21 cellular contexts compared by ENCODE assay signal in genomic region chr11:20035375-20035700, GRCh38.
DNase-seq lines count a peak whose midpoint lies in the region; ATAC-seq and TF ChIP-seq lines count a peak whose summit lies in the region.
"Had no signal": no experiment of that assay in that cellular context is flagged by ENCODE, and none has a peak within 500 bp of the region (broad histone marks: within the 10 kb centered on the region; RNA-seq: fewer than 3 reads in every experiment).

No MANE protein-coding gene starts in this region.

- TF ChIP-seq CTCF in PC-3 (conservative IDR thresholded peaks at IDR 0.05; ENCODE audit: low read depth, low read length) (no peak), nephron progenitor cell (IDR thresholded peaks at IDR 0.05) (no peak)

- ATAC-seq in PC-3 (no peak), esophagus mucosa (no peak), GM18858 (IDR thresholded peaks at IDR 0.05; ENCODE audit: unreplicated experiment) (no peak)
- ATAC-seq: activated T-cell treated with anti-CD3 and anti-CD28 coated beads, Interleukin-2, amount 50 U/mL, for 4 hours; lower lobe of right lung; T-cell had no signal

- POLR2A ChIA-PET in PC-3 (lab: Charles Lee; ENCODE audit: unreplicated experiment): no interaction called here

- H3K27ac ChIP-seq in ACC112 (ENCODE audit: low read depth, low read length): peak overlapping the region; percentile 98
- H3K27ac ChIP-seq in PC-3 (ENCODE audit: low read length): peak overlapping the region; percentile 83
- peak overlapping the region; percentile 9 to 57 for H3K27ac ChIP-seq in esophagus (ENCODE audit: low read depth in 2 of 2, low read length in 1 of 2)
- H3K27ac ChIP-seq: KMS-11, lower lobe of right lung had no signal

- H3K4me1 ChIP-seq in ACC112 (ENCODE audit: control insufficient read depth, insufficient read depth, low read length, unreplicated experiment) (peaks cover 41% of the 10 kb centered on the region), PC-3 (ENCODE audit: insufficient read depth, low read length) (peaks cover 41% of the 10 kb centered on the region), esophagus (ENCODE audit: control insufficient read depth in 2 of 2, insufficient read depth in 2 of 2, low read length in 1 of 2) (peaks cover 5 to 15% of the 10 kb centered on the region in 2 donors)
- H3K4me1 ChIP-seq: adrenal gland, HAP-1, lower lobe of right lung had no signal

- H3K4me1 Mint-ChIP-seq in nephron progenitor cell: peaks cover 95% of the 10 kb centered on the region
- H3K4me1 Mint-ChIP-seq: T-cell had no signal

- H4K20me1 ChIP-seq in PC-3 (ENCODE audit: low read length): no peaks in the 10 kb centered on the region

- no peak overlapping the region for H2AFZ ChIP-seq in ACC112 (ENCODE audit: low read length, unreplicated experiment)
- H2AFZ ChIP-seq in PC-3 (ENCODE audit: low read length): no peak overlapping the region

- H3K9ac ChIP-seq in PC-3 (ENCODE audit: low read length): peak overlapping the region; percentile 45; the same call in 1 of the 2 replicates
- H3K9ac ChIP-seq: KMS-11 had no signal

- H3K36me3 ChIP-seq in ACC112 (ENCODE audit: insufficient read depth, low read length) (peaks cover 32% of the 10 kb centered on the region), PC-3 (ENCODE audit: low read depth, low read length) (peaks cover 6% of the 10 kb centered on the region; the same call in 1 of the 2 replicates), esophagus (ENCODE audit: control insufficient read depth in 2 of 2, insufficient read depth in 2 of 2, low read length in 1 of 2) (peaks cover 0 to 17% of the 10 kb centered on the region in 2 donors)
- H3K36me3 ChIP-seq: adrenal gland, HAP-1 had no signal

- intact Hi-C loops in PC-3 (cut with micrococcal nuclease): loop anchor here (5.0 to 10.0 kb wide), 3 partner anchors 37 to 81 kb away; no protein-coding TSS in a partner anchor

- no peak overlapping the region for H3K4me3 ChIP-seq in ACC112 (ENCODE audit: low read depth, low read length)
- no peak overlapping the region for H3K4me3 ChIP-seq in PC-3 (ENCODE audit: low read length)
- no peak overlapping the region for H3K4me3 ChIP-seq in esophagus (ENCODE audit: low read depth in 1 of 2, low read length in 2 of 2)
- H3K4me3 ChIP-seq: adrenal gland, HAP-1, lower lobe of right lung had no signal

- H3K9me3 ChIP-seq in PC-3 (ENCODE audit: low read length): no peaks in the 10 kb centered on the region
- H3K9me3 ChIP-seq in esophagus (ENCODE audit: control insufficient read depth in 2 of 2, insufficient read depth in 1 of 2, low read depth in 1 of 2, low read length in 1 of 2): no peaks in the 10 kb centered on the region
- H3K9me3 ChIP-seq: adrenal gland, HAP-1, lower lobe of right lung had no signal

- peak overlapping the region; percentile 62 for H3K27ac Mint-ChIP-seq in nephron progenitor cell
- H3K27ac Mint-ChIP-seq: dendritic cell treated with granulocyte-macrophage colony-stimulating factor and Interleukin-4, amounts not matched to agents 40 ng/mL and 50 ng/mL, for 4 days; T-cell had no signal

- no peaks in the 10 kb centered on the region for H3F3A ChIP-seq in PC-3 (ENCODE audit: low read length, unreplicated experiment)

- CTCF ChIA-PET in PC-3 (lab: Charles Lee): no interaction called here

- no peaks in the 10 kb centered on the region for H3K27me3 Mint-ChIP-seq in nephron progenitor cell (ENCODE audit: low read depth, poor library complexity)

- 92 to 94% methylated on average over 7 of the region's 7 CpGs for WGBS in esophagus, 2 donors

- H3K27me3 ChIP-seq in ACC112 (ENCODE audit: insufficient read depth, low read length): no peaks in the 10 kb centered on the region
- H3K27me3 ChIP-seq in PC-3 (ENCODE audit: low read length): no peaks in the 10 kb centered on the region
- H3K27me3 ChIP-seq in esophagus (ENCODE audit: control insufficient read depth in 1 of 2, insufficient read depth in 2 of 2, low read length in 2 of 2): no peaks in the 10 kb centered on the region
- H3K27me3 ChIP-seq: adrenal gland had no signal

- DNase-seq in PC-3 (no peak), nephron progenitor cell (no peak), NCI-H2227 (lab: John Stamatoyannopoulos, UW; ENCODE audit: unreplicated experiment) (no peak), DMS 273 treated with DMSO at 0.1 percent for 48 hours (lab: John Stamatoyannopoulos, UW) (no peak)
- DNase-seq: activated CD4-positive, alpha-beta T cell treated with anti-CD3 and anti-CD28 coated beads for 1 hour; activated naive CD4-positive, alpha-beta T cell; activated T-cell treated with anti-CD3 and anti-CD28 coated beads, Interleukin-2, amount 50 U/mL, for 4 hours; lower lobe of right lung; NCI-H2171 treated with DMSO at 0.1 percent for 48 hours; NCI-H526; occipital lobe; stimulated activated CD4-positive, alpha-beta T cell treated with anti-CD3 and anti-CD28 coated beads, Interleukin-15, amount 100 ng/mL, for 24 hours; T-cell had no signal

- no peaks in the 10 kb centered on the region for H3K9me3 Mint-ChIP-seq in nephron progenitor cell
- H3K9me3 Mint-ChIP-seq: activated T-cell treated with anti-CD3 and anti-CD28 coated beads, Interleukin-2, amount 50 U/mL, for 4 hours; dendritic cell treated with granulocyte-macrophage colony-stimulating factor and Interleukin-4, amounts not matched to agents 40 ng/mL and 50 ng/mL, for 4 days; T-cell had no signal

- H3K9me2 ChIP-seq in PC-3 (replicated peaks; ENCODE audit: low read length): no peaks in the 10 kb centered on the region

- H3K36me3 Mint-ChIP-seq in nephron progenitor cell (ENCODE audit: low read depth): peaks cover 24% of the 10 kb centered on the region
- H3K36me3 Mint-ChIP-seq: T-cell had no signal

- H3K4me3 Mint-ChIP-seq in nephron progenitor cell: peak overlapping the region; percentile 56
- H3K4me3 Mint-ChIP-seq: activated T-cell treated with anti-CD3 and anti-CD28 coated beads, Interleukin-2, amount 50 U/mL, for 4 hours; dendritic cell treated with granulocyte-macrophage colony-stimulating factor and Interleukin-4, amounts not matched to agents 40 ng/mL and 50 ng/mL, for 4 days; T-cell had no signal

- H3K4me2 ChIP-seq in PC-3 (ENCODE audit: low read length): peak overlapping the region; percentile 27; the same call in 1 of the 2 replicates
- H3K4me2 ChIP-seq: KMS-11 had no signal

- BruUV-seq in PC-3 (replicated peaks; lab: Mats Ljungman, UMichigan): no TSS peak

- H3K79me2 ChIP-seq in ACC112 (ENCODE audit: control insufficient read depth, insufficient read depth, low read length, unreplicated experiment) (peaks cover 38% of the 10 kb centered on the region), PC-3 (ENCODE audit: low read length) (no peaks in the 10 kb centered on the region)

Comparison
In these comparisons a context has a peak if more than half of its experiments do, and no peak if none do; other contexts are left out.
1. H3K27ac ChIP-seq: peak in every context shown above with its lines; median percentile 98 in ACC112; 83 in PC-3; 33 in esophagus.